Comparison of ENCODE assay signal across 8 cellular contexts in genomic region chr5:177302354-177303110, GRCh38. TPM values are rescaled to one million over a fixed set of nuclear protein-coding genes. Genes with fewer than 3 reads are reported as not detected.
DNase-seq lines count a peak whose midpoint lies in the region; ATAC-seq and TF ChIP-seq lines count a peak whose summit lies in the region.

No MANE protein-coding gene starts in this region.

- H3K36me3 ChIP-seq in Panc1 (ENCODE audit: control insufficient read depth, insufficient read depth, low read length) = no peaks in the 10 kb centered on the region; the same call in none of the 2 replicates
- H3K36me3 ChIP-seq in effector memory CD4-positive, alpha-beta T cell (ENCODE audit: control insufficient read depth, insufficient read depth, low read length) = peaks cover 18% of the 10 kb centered on the region
- no peaks in the 10 kb centered on the region for H3K36me3 ChIP-seq in neural cell (ENCODE audit: insufficient read depth, low read length)

- H3K27ac ChIP-seq in Panc1 (ENCODE audit: low read length) = peak overlapping the region; percentile 62; the same call in 1 of the 2 replicates
- H3K27ac ChIP-seq in effector memory CD4-positive, alpha-beta T cell (ENCODE audit: insufficient read depth, low read length, poor library complexity, severe bottlenecking) = peak overlapping the region; percentile 83
- H3K27ac ChIP-seq in neural cell (ENCODE audit: low read length) = peak overlapping the region; percentile 72

- H3K4me1 ChIP-seq in Panc1 (ENCODE audit: control insufficient read depth, insufficient read depth, low read length) = peaks cover 34% of the 10 kb centered on the region
- H3K4me1 ChIP-seq in effector memory CD4-positive, alpha-beta T cell (ENCODE audit: control insufficient read depth, insufficient read depth, low read length, poor library complexity, severe bottlenecking) = peaks cover 49% of the 10 kb centered on the region

- peak overlapping the region; percentile 91 for H3K9ac ChIP-seq in neural cell (ENCODE audit: low read length)

- peak; percentile 45; the same call in 1 of the 2 replicates for TF ChIP-seq CTCF in GM12874 (IDR thresholded peaks at IDR 0.05; ENCODE audit: insufficient read depth, low read depth, low read length)
- TF ChIP-seq CTCF in Panc1 (IDR thresholded peaks at IDR 0.05) = peak; percentile 65
- no peak for TF ChIP-seq CTCF in neural cell (IDR thresholded peaks at IDR 0.05; ENCODE audit: poor library complexity, severe bottlenecking)

- TF ChIP-seq EP300 in neural cell (conservative IDR thresholded peaks at IDR 0.05; ENCODE audit: poor library complexity, severe bottlenecking) = no peak

- H3K4me2 ChIP-seq in neural cell (ENCODE audit: low read length) = peak overlapping the region; percentile 70

- no peaks in the 10 kb centered on the region for H3K9me3 ChIP-seq in Panc1 (ENCODE audit: control insufficient read depth, insufficient read depth, low read depth, low read length)
- H3K9me3 ChIP-seq in effector memory CD4-positive, alpha-beta T cell (ENCODE audit: control insufficient read depth, low read length) = no peaks in the 10 kb centered on the region
- no peaks in the 10 kb centered on the region for H3K9me3 ChIP-seq in neural cell (ENCODE audit: low read length)

- CTCF ChIA-PET in Panc1 (lab: Charles Lee) = no interaction called here

- no TSS peak for BruUV-seq in Panc1 (replicated peaks; lab: Mats Ljungman, UMichigan)

- in situ Hi-C loops in Panc1 (cut with HindIII; ENCODE audit: low pct_unique_long_range_greater_than_20kb, low sequenced_read_pairs) = no loop called here

- H3K4me3 ChIP-seq in Panc1 (ENCODE audit: low read depth in 2 of 2, low read length in 2 of 2) = peak overlapping the region; percentile 81 to 97
- peak overlapping the region; percentile 70 for H3K4me3 ChIP-seq in effector memory CD4-positive, alpha-beta T cell (ENCODE audit: insufficient read depth, low read depth, low read length, poor library complexity, severe bottlenecking)
- peak overlapping the region; percentile 100 for H3K4me3 ChIP-seq in neural cell (ENCODE audit: low read length)

- peak overlapping the region; percentile 95 for H2AFZ ChIP-seq in neural cell (ENCODE audit: low read depth, low read length)

- no peaks in the 10 kb centered on the region for H3K9me2 ChIP-seq in neural cell (ENCODE audit: insufficient read depth, low read length)

- no peak for DNase-seq in Panc1 (ENCODE audit: low read depth, low spot score)
- no peak for DNase-seq in effector memory CD4-positive, alpha-beta T cell
- DNase-seq in stimulated activated CD4-positive, alpha-beta T cell treated with anti-CD3 and anti-CD28 coated beads, Interleukin-2, amount 100 ng/mL, for 48 hours = no peak
- DNase-seq in activated effector memory CD4-positive, alpha-beta T cell treated with Interleukin-2 at 50 U/mL for 16 hours = no peak

- H3K79me2 ChIP-seq in neural cell (replicated peaks; ENCODE audit: insufficient read depth, low read length) = peaks cover 16% of the 10 kb centered on the region

- intact Hi-C loops in Panc1 (cut with micrococcal nuclease; ENCODE audit: unreplicated experiment) = loop anchor here (5.0 kb wide), 1 partner anchor 190 kb away; no protein-coding TSS in a partner anchor

- POLR2A ChIA-PET in Panc1 (lab: Charles Lee) = no interaction called here

- peak; percentile 71 for ATAC-seq in Panc1
- ATAC-seq in GM21367 (IDR thresholded peaks at IDR 0.05; ENCODE audit: unreplicated experiment) = no peak
- ATAC-seq in HG02973 (IDR thresholded peaks at IDR 0.05; ENCODE audit: unreplicated experiment) = no peak

- TF ChIP-seq RAD21 in neural cell (conservative IDR thresholded peaks at IDR 0.05) = no peak

- no peaks in the 10 kb centered on the region for H4K20me1 ChIP-seq in neural cell (ENCODE audit: insufficient read depth)

- no peaks in the 10 kb centered on the region for H3F3A ChIP-seq in neural cell (ENCODE audit: insufficient read depth, low read length, poor library complexity, severe bottlenecking)

- no peaks in the 10 kb centered on the region for H3K27me3 ChIP-seq in Panc1 (ENCODE audit: control insufficient read depth, insufficient read depth, low read length)
- no peaks in the 10 kb centered on the region for H3K27me3 ChIP-seq in effector memory CD4-positive, alpha-beta T cell (replicated peaks; ENCODE audit: control insufficient read depth, insufficient read depth, low read length, poor library complexity, severe bottlenecking)
- H3K27me3 ChIP-seq in neural cell (ENCODE audit: insufficient read depth, low read depth, low read length) = no peaks in the 10 kb centered on the region

TF ChIP-seq in neural cell, 6 proteins besides CTCF, POLR2A, EP300 and RAD21:
- no peak for TF ChIP-seq SMC3 (conservative IDR thresholded peaks at IDR 0.05; ENCODE audit: poor library complexity)
- TF ChIP-seq MXI1 (conservative IDR thresholded peaks at IDR 0.05; ENCODE audit: poor library complexity, severe bottlenecking) = no peak
- TF ChIP-seq POLR2AphosphoS5 (IDR thresholded peaks at IDR 0.05) = no peak
- no peak for TF ChIP-seq REST (IDR thresholded peaks at IDR 0.05; ENCODE audit: borderline replicate concordance)
- no peak for TF ChIP-seq EZH2 (IDR thresholded peaks at IDR 0.05; ENCODE audit: borderline replicate concordance, insufficient read depth, low read length, poor library complexity, severe bottlenecking)
- TF ChIP-seq TAF1 (IDR thresholded peaks at IDR 0.05; ENCODE audit: low read depth) = no peak

RNA-seq across cellular contexts. Expression of gene RAB24, which starts 1.0 kb away (rescaled TPM):
- total RNA-seq in Panc1 (2021; ENCODE audit: unreplicated experiment) = 37.2 TPM
- polyA plus RNA-seq in Panc1 (2012; ENCODE audit: insufficient read length) = 76.4 TPM
- polyA plus RNA-seq in neural cell = 79.0 and 96.8 TPM in 2 replicates
- 19.1 and 21.2 TPM in 2 replicates for polyA minus RNA-seq in neural cell

RNA-seq across cellular contexts. Expression of gene PRELID1, which starts 1.1 kb away (rescaled TPM):
- 275 TPM for total RNA-seq in Panc1 (2021; ENCODE audit: unreplicated experiment)
- 354 TPM for polyA plus RNA-seq in Panc1 (2012; ENCODE audit: insufficient read length)
- polyA plus RNA-seq in neural cell = 133 and 163 TPM in 2 replicates
- 49.9 and 56.0 TPM in 2 replicates for polyA minus RNA-seq in neural cell

RNA-seq across cellular contexts. Expression of gene MXD3, which starts 9.2 kb away (rescaled TPM):
- 12.0 TPM for total RNA-seq in Panc1 (2021; ENCODE audit: unreplicated experiment)
- polyA plus RNA-seq in Panc1 (2012; ENCODE audit: insufficient read length) = 8.1 TPM
- 6.8 and 9.3 TPM in 2 replicates for polyA plus RNA-seq in neural cell
- 1.9 and 2.8 TPM in 2 replicates for polyA minus RNA-seq in neural cell

RNA-seq across cellular contexts. Expression of gene LMAN2, which starts 48.9 kb away (rescaled TPM):
- total RNA-seq in Panc1 (2021; ENCODE audit: unreplicated experiment) = 140 TPM
- 275 TPM for polyA plus RNA-seq in Panc1 (2012; ENCODE audit: insufficient read length)
- 155 and 156 TPM in 2 replicates for polyA plus RNA-seq in neural cell
- polyA minus RNA-seq in neural cell = 108 and 132 TPM in 2 replicates

RNA-seq across cellular contexts. Expression of gene RGS14, which starts 55.2 kb away (rescaled TPM):
- total RNA-seq in Panc1 (2021; ENCODE audit: unreplicated experiment) = 13.5 TPM
- polyA plus RNA-seq in Panc1 (2012; ENCODE audit: insufficient read length) = 19.1 TPM
- 23.4 and 32.3 TPM in 2 replicates for polyA plus RNA-seq in neural cell
- 3.9 and 7.9 TPM in 2 replicates for polyA minus RNA-seq in neural cell
